In the genomic region with DNA sequence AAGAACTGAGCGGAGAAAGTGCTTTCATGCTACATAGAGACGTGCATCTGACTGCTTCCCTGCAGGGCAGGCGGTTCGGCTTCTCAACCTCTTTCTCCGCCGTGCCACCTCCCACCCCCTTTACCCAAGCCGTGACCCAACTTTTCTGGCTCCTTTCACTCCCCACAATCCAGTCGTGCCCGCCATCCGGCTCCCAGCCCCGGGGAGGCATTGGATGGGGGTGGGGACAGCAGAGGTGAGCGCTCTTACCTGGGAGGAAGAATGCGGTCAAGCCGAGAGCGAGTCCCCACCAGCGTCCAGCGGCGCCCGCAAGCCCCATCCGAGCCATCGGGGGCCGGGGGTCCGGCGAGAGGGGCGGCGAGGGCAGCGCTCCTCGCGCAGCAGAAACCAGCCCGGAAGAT, we compare ENCODE assay signal across 1 cellular context.
TF ChIP-seq lines count a peak whose summit lies in the region.

No MANE protein-coding gene starts in this region.

TF ChIP-seq in HepG2, 621 proteins besides CTCF, POLR2A, EP300 and RAD21:
- 0 out of 2 replicates have a peak, but pooled peaks have one; percentile 3 for TF ChIP-seq ZNF891 (CRISPR knock-in tag; IDR thresholded peaks at IDR 0.05)
- TF ChIP-seq HNRNPLL (IDR thresholded peaks at IDR 0.05; ENCODE audit: low read depth, low read length, poor library complexity, severe bottlenecking), result peak; percentile 24
- no peak for TF ChIP-seq ADNP (CRISPR knock-in tag; IDR thresholded peaks at IDR 0.05)
- peak; percentile 21 for TF ChIP-seq ZNF883 (CRISPR knock-in tag; IDR thresholded peaks at IDR 0.05; ENCODE audit: not compliant biosample characterization)
- 0 out of 2 replicates have a peak, but pooled peaks have one; percentile 6 for TF ChIP-seq HOXA5 (CRISPR knock-in tag; IDR thresholded peaks at IDR 0.05)
- no peak for TF ChIP-seq ZNF20 (CRISPR knock-in tag; IDR thresholded peaks at IDR 0.05)
- TF ChIP-seq, protein P1, sequence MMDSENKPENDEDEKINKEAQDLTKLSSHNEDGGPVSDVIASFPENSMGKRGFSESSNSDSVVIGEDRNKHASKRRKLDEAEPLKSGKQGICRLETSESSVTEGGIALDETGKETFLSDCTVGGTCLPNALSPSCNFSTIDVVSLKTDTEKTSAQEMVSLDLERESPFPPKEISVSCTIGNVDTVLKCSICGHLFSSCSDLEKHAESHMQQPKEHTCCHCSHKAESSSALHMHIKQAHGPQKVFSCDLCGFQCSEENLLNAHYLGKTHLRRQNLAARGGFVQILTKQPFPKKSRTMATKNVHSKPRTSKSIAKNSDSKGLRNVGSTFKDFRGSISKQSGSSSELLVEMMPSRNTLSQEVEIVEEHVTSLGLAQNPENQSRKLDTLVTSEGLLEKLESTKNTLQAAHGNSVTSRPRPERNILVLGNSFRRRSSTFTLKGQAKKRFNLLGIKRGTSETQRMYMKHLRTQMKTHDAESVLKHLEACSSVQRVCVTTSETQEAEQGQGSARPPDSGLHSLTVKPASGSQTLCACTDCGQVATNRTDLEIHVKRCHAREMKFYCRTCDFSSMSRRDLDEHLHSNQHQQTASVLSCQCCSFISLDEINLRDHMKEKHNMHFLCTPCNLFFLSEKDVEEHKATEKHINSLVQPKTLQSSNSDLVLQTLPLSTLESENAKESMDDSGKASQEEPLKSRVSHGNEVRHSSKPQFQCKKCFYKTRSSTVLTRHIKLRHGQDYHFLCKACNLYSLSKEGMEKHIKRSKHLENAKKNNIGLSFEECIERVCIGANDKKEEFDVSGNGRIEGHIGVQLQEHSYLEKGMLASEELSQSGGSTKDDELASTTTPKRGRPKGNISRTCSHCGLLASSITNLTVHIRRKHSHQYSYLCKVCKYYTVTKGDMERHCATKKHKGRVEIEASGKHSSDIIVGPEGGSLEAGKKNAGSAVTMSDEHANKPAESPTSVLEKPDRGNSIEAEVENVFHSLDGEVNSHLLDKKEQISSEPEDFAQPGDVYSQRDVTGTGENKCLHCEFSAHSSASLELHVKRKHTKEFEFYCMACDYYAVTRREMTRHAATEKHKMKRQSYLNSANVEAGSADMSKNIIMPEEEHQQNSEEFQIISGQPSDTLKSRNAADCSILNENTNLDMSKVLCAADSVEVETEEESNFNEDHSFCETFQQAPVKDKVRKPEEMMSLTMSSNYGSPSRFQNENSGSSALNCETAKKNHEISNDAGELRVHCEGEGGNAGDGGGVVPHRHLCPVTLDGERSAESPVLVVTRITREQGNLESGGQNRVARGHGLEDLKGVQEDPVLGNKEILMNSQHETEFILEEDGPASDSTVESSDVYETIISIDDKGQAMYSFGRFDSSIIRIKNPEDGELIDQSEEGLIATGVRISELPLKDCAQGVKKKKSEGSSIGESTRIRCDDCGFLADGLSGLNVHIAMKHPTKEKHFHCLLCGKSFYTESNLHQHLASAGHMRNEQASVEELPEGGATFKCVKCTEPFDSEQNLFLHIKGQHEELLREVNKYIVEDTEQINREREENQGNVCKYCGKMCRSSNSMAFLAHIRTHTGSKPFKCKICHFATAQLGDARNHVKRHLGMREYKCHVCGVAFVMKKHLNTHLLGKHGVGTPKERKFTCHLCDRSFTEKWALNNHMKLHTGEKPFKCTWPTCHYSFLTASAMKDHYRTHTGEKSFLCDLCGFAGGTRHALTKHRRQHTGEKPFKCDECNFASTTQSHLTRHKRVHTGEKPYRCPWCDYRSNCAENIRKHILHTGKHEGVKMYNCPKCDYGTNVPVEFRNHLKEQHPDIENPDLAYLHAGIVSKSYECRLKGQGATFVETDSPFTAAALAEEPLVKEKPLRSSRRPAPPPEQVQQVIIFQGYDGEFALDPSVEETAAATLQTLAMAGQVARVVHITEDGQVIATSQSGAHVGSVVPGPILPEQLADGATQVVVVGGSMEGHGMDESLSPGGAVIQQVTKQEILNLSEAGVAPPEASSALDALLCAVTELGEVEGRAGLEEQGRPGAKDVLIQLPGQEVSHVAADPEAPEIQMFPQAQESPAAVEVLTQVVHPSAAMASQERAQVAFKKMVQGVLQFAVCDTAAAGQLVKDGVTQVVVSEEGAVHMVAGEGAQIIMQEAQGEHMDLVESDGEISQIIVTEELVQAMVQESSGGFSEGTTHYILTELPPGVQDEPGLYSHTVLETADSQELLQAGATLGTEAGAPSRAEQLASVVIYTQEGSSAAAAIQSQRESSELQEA (CRISPR knock-in tag; IDR thresholded peaks at IDR 0.05; ENCODE audit: not compliant biosample characterization), result peak; percentile 35
- no peak for TF ChIP-seq FOSL1 (CRISPR knock-in tag; IDR thresholded peaks at IDR 0.05; ENCODE audit: borderline replicate concordance)
- no peak for TF ChIP-seq ATF7 (IDR thresholded peaks at IDR 0.05)
- TF ChIP-seq ATF7 (CRISPR knock-in tag; IDR thresholded peaks at IDR 0.05), result no peak
- TF ChIP-seq ZNF747 (CRISPR knock-in tag; IDR thresholded peaks at IDR 0.05; ENCODE audit: borderline replicate concordance), result no peak
- 0 out of 2 replicates have a peak, but pooled peaks have one; percentile 42 for TF ChIP-seq CCDC6 (CRISPR knock-in tag; IDR thresholded peaks at IDR 0.05)
- 0 out of 2 replicates have a peak, but pooled peaks have one; percentile 8 for TF ChIP-seq ZSCAN25 (CRISPR knock-in tag; IDR thresholded peaks at IDR 0.05)
- no peak for TF ChIP-seq HNRNPL (IDR thresholded peaks at IDR 0.05; ENCODE audit: low read depth, low read length)
- TF ChIP-seq, protein P2, sequence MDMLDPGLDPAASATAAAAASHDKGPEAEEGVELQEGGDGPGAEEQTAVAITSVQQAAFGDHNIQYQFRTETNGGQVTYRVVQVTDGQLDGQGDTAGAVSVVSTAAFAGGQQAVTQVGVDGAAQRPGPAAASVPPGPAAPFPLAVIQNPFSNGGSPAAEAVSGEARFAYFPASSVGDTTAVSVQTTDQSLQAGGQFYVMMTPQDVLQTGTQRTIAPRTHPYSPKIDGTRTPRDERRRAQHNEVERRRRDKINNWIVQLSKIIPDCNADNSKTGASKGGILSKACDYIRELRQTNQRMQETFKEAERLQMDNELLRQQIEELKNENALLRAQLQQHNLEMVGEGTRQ (IDR thresholded peaks at IDR 0.05; ENCODE audit: low read depth, low read length), result no peak
- TF ChIP-seq, protein P2 (CRISPR knock-in tag; IDR thresholded peaks at IDR 0.05; ENCODE audit: borderline replicate concordance), result no peak
- peak; percentile 31; the same call in 1 of the 2 replicates for TF ChIP-seq HDAC1 (CRISPR knock-in tag; IDR thresholded peaks at IDR 0.05)
- TF ChIP-seq NFATC3 (CRISPR knock-in tag; IDR thresholded peaks at IDR 0.05), result no peak
- TF ChIP-seq, protein P3, sequence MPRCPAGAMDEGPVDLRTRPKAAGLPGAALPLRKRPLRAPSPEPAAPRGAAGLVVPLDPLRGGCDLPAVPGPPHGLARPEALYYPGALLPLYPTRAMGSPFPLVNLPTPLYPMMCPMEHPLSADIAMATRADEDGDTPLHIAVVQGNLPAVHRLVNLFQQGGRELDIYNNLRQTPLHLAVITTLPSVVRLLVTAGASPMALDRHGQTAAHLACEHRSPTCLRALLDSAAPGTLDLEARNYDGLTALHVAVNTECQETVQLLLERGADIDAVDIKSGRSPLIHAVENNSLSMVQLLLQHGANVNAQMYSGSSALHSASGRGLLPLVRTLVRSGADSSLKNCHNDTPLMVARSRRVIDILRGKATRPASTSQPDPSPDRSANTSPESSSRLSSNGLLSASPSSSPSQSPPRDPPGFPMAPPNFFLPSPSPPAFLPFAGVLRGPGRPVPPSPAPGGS (CRISPR knock-in tag; IDR thresholded peaks at IDR 0.05), result 0 out of 2 replicates have a peak, but pooled peaks have one; percentile 43
- TF ChIP-seq ZNF274 (CRISPR knock-in tag; IDR thresholded peaks at IDR 0.05), result 0 out of 2 replicates have a peak, but pooled peaks have one; percentile 20
